In genomic region chr1:232875536-232875935, GRCh38 we compare ENCODE assay signal across 29 cellular contexts.
"Had no signal": no experiment of that assay in that cellular context is flagged by ENCODE, and none has a peak within 500 bp of the region (broad histone marks: within the 10 kb centered on the region; RNA-seq: fewer than 3 reads in every experiment).

No MANE protein-coding gene starts in this region.

- H3K9me3 ChIP-seq: psoas muscle, thoracic aorta, uterus had no signal

- H3K4me3 Mint-ChIP-seq: activated CD4-positive, alpha-beta memory T cell treated with anti-CD3 and anti-CD28 coated beads, Interleukin-2, amount 10 ng/mL, durations not matched to agents 7 days and 5 days; activated CD4-positive, alpha-beta T cell treated with anti-CD3 and anti-CD28 coated beads, Interleukin-2, amount 10 ng/mL, durations not matched to agents 7 days and 5 days; activated T-cell treated with anti-CD3 and anti-CD28 coated beads, Interleukin-2, amount 50 U/mL, for 24 hours; immature natural killer cell; mesothelial cell of epicardium; nephron progenitor cell; T-helper 1 cell treated with Interleukin-12 subunit alpha and Interleukin-12 subunit beta and Interleukin-4 antibody, amounts not matched to agents 30 μg/mL and 1 μg/mL, for 36 hours had no signal

- H2AFZ ChIP-seq: parathyroid adenoma had no signal

- H3K36me3 Mint-ChIP-seq: immature natural killer cell, mesothelial cell of epicardium, naive B cell had no signal

- H3K27ac Mint-ChIP-seq: activated CD4-positive, alpha-beta memory T cell treated with anti-CD3 and anti-CD28 coated beads, Interleukin-2, amount 10 ng/mL, durations not matched to agents 7 days and 5 days; activated CD4-positive, alpha-beta T cell treated with anti-CD3 and anti-CD28 coated beads, Interleukin-2, amount 10 ng/mL, durations not matched to agents 7 days and 5 days; activated T-cell treated with anti-CD3 and anti-CD28 coated beads, Interleukin-2, amount 50 U/mL, for 24 hours; mesothelial cell of epicardium; nephron progenitor cell; T-helper 1 cell treated with Interleukin-12 subunit alpha and Interleukin-12 subunit beta and Interleukin-4 antibody, amounts not matched to agents 30 μg/mL and 1 μg/mL, for 36 hours had no signal

- H3K4me1 Mint-ChIP-seq: immature natural killer cell had no signal

- ATAC-seq: activated CD4-positive, CD25-positive, alpha-beta regulatory T cell treated with anti-CD3 and anti-CD28 coated beads, Interleukin-2, amount 50 U/mL, for 24 hours; esophagus mucosa; left colon; psoas muscle had no signal

- H3K36me3 ChIP-seq: thoracic aorta, uterus, WERI-Rb-1 had no signal

- H3K27ac ChIP-seq: parathyroid adenoma, psoas muscle, thoracic aorta, uterus, WERI-Rb-1 had no signal

- H3K4me3 ChIP-seq: psoas muscle, thoracic aorta, uterus had no signal

- H3K9me3 Mint-ChIP-seq: activated CD4-positive, alpha-beta memory T cell treated with anti-CD3 and anti-CD28 coated beads, Interleukin-2, amount 10 ng/mL, durations not matched to agents 7 days and 5 days; activated T-cell treated with anti-CD3 and anti-CD28 coated beads, Interleukin-2, amount 50 U/mL, for 24 hours; nephron progenitor cell; T-helper 1 cell treated with Interleukin-12 subunit alpha and Interleukin-12 subunit beta and Interleukin-4 antibody, amounts not matched to agents 30 μg/mL and 1 μg/mL, for 36 hours had no signal

- H3K4me1 ChIP-seq: parathyroid adenoma, uterus had no signal

- H3K27me3 Mint-ChIP-seq: activated CD4-positive, alpha-beta memory T cell treated with anti-CD3 and anti-CD28 coated beads, Interleukin-2, amount 10 ng/mL, durations not matched to agents 7 days and 5 days; activated CD4-positive, alpha-beta T cell treated with anti-CD3 and anti-CD28 coated beads, Interleukin-2, amount 10 ng/mL, durations not matched to agents 7 days and 5 days had no signal

- H3K9ac ChIP-seq: parathyroid adenoma had no signal

- H3K27me3 ChIP-seq: uterus had no signal

- DNase-seq: activated CD4-positive, alpha-beta memory T cell treated with anti-CD3 and anti-CD28 coated beads, Interleukin-2, amount 10 ng/mL, durations not matched to agents 7 days and 5 days; activated CD4-positive, alpha-beta T cell treated with anti-CD3 and anti-CD28 coated beads, Interleukin-2, amount 10 ng/mL, durations not matched to agents 7 days and 5 days; activated CD8-positive, alpha-beta memory T cell treated with anti-CD3 and anti-CD28 coated beads, Interleukin-2, amount 50 U/mL, for 48 hours; activated gamma-delta T cell treated with Interleukin-2 at 50 U/mL for 16 hours; activated naive CD4-positive, alpha-beta T cell treated with anti-CD3 and anti-CD28 coated beads, Interleukin-2, amount 50 U/mL, for 16 hours; activated T-cell treated with anti-CD3 and anti-CD28 coated beads, Interleukin-2, amount 50 U/mL, for 24 hours; amygdala; caudate nucleus; cortex of kidney; hypothalamus; immature natural killer cell; kidney; left colon; mammary epithelial cell; naive B cell; nephron progenitor cell; psoas muscle; stimulated activated CD4-positive, alpha-beta T cell treated with anti-CD3 and anti-CD28 coated beads, Interleukin-15, amount 100 ng/mL, for 24 hours; stimulated activated naive CD4-positive, alpha-beta T cell treated with Interleukin-2 at 50 U/mL for 16 hours; T-helper 9 cell; trophoblast cell; uterus; WERI-Rb-1 had no signal
